ENCODE assay signal across 18 cellular contexts in the genomic region with DNA sequence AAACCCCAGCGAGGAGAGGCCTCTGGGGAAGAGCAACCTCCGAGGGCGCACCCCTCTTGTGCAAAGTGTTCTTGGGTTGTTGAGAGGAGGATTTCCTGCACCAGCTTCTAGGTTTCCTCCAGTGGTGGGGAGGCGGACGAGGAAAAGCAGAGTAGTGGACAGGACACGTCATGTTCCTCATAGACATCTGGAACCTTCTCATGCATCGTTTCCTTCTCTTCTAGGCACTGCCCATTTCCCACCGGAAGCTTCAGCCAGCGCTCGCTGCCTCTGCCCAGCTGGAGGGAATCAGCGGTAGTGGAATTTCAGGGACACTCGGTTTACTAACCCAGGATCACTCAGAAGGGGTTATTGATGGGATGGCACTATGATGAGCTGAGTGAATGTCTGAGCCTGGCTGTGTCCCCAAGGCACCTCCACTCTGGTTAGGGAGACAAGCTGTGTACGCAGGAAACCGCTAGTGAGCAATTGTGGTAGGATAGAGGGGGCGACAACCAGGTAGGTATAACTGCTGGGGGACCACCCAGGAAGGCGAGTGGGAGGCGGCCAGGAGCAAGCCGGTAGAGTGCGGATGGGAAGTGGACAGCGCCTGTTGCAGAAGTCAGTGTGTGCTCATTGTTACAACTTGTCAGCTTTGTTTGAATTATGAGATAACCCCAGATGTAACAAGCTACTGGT. TPM values are rescaled to one million over a fixed set of nuclear protein-coding genes. Genes with fewer than 3 reads are reported as not detected.
A peak's percentile ranks its signal among the peaks of the same experiment; 100 is the strongest.
DNase-seq lines count a peak whose midpoint lies in the region; ATAC-seq and TF ChIP-seq lines count a peak whose summit lies in the region.
"Had no signal": no experiment of that assay in that cellular context is flagged by ENCODE, and none has a peak within 500 bp of the region (broad histone marks: within the 10 kb centered on the region; RNA-seq: fewer than 3 reads in every experiment).

No MANE protein-coding gene starts in this region.

- H3K9me3 ChIP-seq in HUES64 (ENCODE audit: insufficient read depth, low read depth, low read length) (no peaks in the 10 kb centered on the region), liver (ENCODE audit: control insufficient read depth in 4 of 4, low read length in 3 of 4) (no peaks in the 10 kb centered on the region), tibial artery (no peaks in the 10 kb centered on the region)
- H3K9me3 ChIP-seq: A549 had no signal

- peaks cover 28% of the 10 kb centered on the region for H3K4me1 Mint-ChIP-seq in endothelial cell (ENCODE audit: unreplicated experiment)

- WGBS in HUES64, result 89% methylated on average over 20 of the region's 20 CpGs
- 34% methylated on average over 20 of the region's 20 CpGs for WGBS in liver

- no peak overlapping the region for H3K9ac ChIP-seq in HUES64 (ENCODE audit: low read depth, low read length)
- H3K9ac ChIP-seq in liver (ENCODE audit: low read depth in 1 of 2, low read length in 2 of 2), result peak overlapping the region; percentile 87 to 97

- DNase-seq in endothelial cell (ENCODE audit: low spot score) (peak; percentile 30), tibial artery (no peak), NCI-H1092 treated with DMSO at 0.1 percent for 48 hours (lab: John Stamatoyannopoulos, UW) (no peak)
- DNase-seq: HCEC 1CT, IMR-90, NCI-H1417 treated with DMSO at 0.1 percent for 48 hours, NCI-H2029, NCI-H510A treated with DMSO at 0.1 percent for 48 hours, SHP77 treated with DMSO at 0.1 percent for 48 hours had no signal

- H3K4me3 Mint-ChIP-seq in endothelial cell (ENCODE audit: unreplicated experiment), result peak overlapping the region; percentile 66

- H3K27me3 ChIP-seq in HUES64 (ENCODE audit: insufficient read depth, low read length) (peaks cover 19% of the 10 kb centered on the region), liver (ENCODE audit: control insufficient read depth in 4 of 4, insufficient read depth in 4 of 4, low read length in 3 of 4) (no peaks in the 10 kb centered on the region), tibial artery (no peaks in the 10 kb centered on the region)

- intact Hi-C loops in tibial artery (cut with DNase I; ENCODE audit: low total_unique reads), result loop anchor here (10.0 kb wide), 2 partner anchors 270 to 380 kb away; a partner anchor contains a TSS

- no peak for TF ChIP-seq CTCF in endothelial cell (IDR thresholded peaks at IDR 0.05; ENCODE audit: unreplicated experiment)
- no peak for TF ChIP-seq CTCF in liver (IDR thresholded peaks at IDR 0.05; ENCODE audit: low read depth, low read length, missing input control)
- no peak for TF ChIP-seq CTCF in tibial artery (IDR thresholded peaks at IDR 0.05)

- ATAC-seq in HG02610 (IDR thresholded peaks at IDR 0.05; ENCODE audit: unreplicated experiment), result no peak
- no peak for ATAC-seq in HG03521 (IDR thresholded peaks at IDR 0.05; ENCODE audit: unreplicated experiment)
- ATAC-seq: A549, GM12878 had no signal

- H3K27me3 Mint-ChIP-seq in endothelial cell (ENCODE audit: unreplicated experiment), result peaks cover 6% of the 10 kb centered on the region

- H3K9me3 Mint-ChIP-seq in endothelial cell (ENCODE audit: unreplicated experiment), result no peaks in the 10 kb centered on the region

- H3K36me3 ChIP-seq in HUES64 (ENCODE audit: insufficient read depth, low read length) (no peaks in the 10 kb centered on the region), liver (ENCODE audit: control insufficient read depth in 4 of 4, insufficient read depth in 3 of 4, low read depth in 1 of 4, low read length in 3 of 4) (peaks cover 0 to 16% (median 7%) of the 10 kb centered on the region in 4 donors), tibial artery (no peaks in the 10 kb centered on the region)

- H3K4me1 ChIP-seq in HUES64 (ENCODE audit: insufficient read depth, low read length), result peaks cover 14% of the 10 kb centered on the region
- peaks cover 3 to 34% (median 14%) of the 10 kb centered on the region in 4 donors for H3K4me1 ChIP-seq in liver (ENCODE audit: control insufficient read depth in 4 of 4, insufficient read depth in 4 of 4, low read length in 3 of 4)
- peaks cover 0 to 28% (median 15%) of the 10 kb centered on the region in 4 donors for H3K4me1 ChIP-seq in tibial artery
- H3K4me1 ChIP-seq: A549 had no signal

- H3K27ac ChIP-seq in HUES64 (ENCODE audit: low read depth, low read length) (no peak overlapping the region), liver (ENCODE audit: low read depth in 1 of 2, low read length in 2 of 2) (peak overlapping the region; percentile 92), tibial artery (peak overlapping the region; percentile 74 to 89)
- H3K27ac ChIP-seq: A549 had no signal

- peak overlapping the region; percentile 85 for H3K27ac Mint-ChIP-seq in endothelial cell (ENCODE audit: unreplicated experiment)
- H3K27ac Mint-ChIP-seq: CD14-positive monocyte had no signal

- peak in 1 of 2 donors; percentile 21 for TF ChIP-seq RAD21 in liver (IDR thresholded peaks at IDR 0.05)

- peaks cover 6% of the 10 kb centered on the region for H3K36me3 Mint-ChIP-seq in endothelial cell (ENCODE audit: low read depth, unreplicated experiment)
- H3K36me3 Mint-ChIP-seq: CD14-positive monocyte had no signal

- H3K4me3 ChIP-seq in HUES64 (ENCODE audit: low read length) (peak overlapping the region; percentile 64; the same call in 1 of the 2 replicates), liver (ENCODE audit: low read depth in 1 of 3, low read length in 3 of 3) (peak overlapping the region; percentile 80 to 90 (median 84)), tibial artery (no peak overlapping the region)
- H3K4me3 ChIP-seq: A549, GM12878 had no signal

TF ChIP-seq in liver, 16 proteins besides CTCF, POLR2A, EP300 and RAD21:
- TF ChIP-seq FOXA1 (IDR thresholded peaks at IDR 0.05) (no peak), JUND (IDR thresholded peaks at IDR 0.05) (no peak), TAF1 (conservative IDR thresholded peaks at IDR 0.05) (peak; percentile 57), YY1 (IDR thresholded peaks at IDR 0.05) (no peak)
- TF ChIP-seq, protein P1, sequence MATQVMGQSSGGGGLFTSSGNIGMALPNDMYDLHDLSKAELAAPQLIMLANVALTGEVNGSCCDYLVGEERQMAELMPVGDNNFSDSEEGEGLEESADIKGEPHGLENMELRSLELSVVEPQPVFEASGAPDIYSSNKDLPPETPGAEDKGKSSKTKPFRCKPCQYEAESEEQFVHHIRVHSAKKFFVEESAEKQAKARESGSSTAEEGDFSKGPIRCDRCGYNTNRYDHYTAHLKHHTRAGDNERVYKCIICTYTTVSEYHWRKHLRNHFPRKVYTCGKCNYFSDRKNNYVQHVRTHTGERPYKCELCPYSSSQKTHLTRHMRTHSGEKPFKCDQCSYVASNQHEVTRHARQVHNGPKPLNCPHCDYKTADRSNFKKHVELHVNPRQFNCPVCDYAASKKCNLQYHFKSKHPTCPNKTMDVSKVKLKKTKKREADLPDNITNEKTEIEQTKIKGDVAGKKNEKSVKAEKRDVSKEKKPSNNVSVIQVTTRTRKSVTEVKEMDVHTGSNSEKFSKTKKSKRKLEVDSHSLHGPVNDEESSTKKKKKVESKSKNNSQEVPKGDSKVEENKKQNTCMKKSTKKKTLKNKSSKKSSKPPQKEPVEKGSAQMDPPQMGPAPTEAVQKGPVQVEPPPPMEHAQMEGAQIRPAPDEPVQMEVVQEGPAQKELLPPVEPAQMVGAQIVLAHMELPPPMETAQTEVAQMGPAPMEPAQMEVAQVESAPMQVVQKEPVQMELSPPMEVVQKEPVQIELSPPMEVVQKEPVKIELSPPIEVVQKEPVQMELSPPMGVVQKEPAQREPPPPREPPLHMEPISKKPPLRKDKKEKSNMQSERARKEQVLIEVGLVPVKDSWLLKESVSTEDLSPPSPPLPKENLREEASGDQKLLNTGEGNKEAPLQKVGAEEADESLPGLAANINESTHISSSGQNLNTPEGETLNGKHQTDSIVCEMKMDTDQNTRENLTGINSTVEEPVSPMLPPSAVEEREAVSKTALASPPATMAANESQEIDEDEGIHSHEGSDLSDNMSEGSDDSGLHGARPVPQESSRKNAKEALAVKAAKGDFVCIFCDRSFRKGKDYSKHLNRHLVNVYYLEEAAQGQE (IDR thresholded peaks at IDR 0.05), result peak; percentile 75

RNA-seq across cellular contexts. Expression of a gene that starts 1.0 kb away (rescaled TPM):
- 2.0 TPM for polyA plus RNA-seq in HUES64 (2013, experiment 1 of 2)
- polyA plus RNA-seq in HUES64 (2013, experiment 2 of 2), result 2.4 TPM
- total RNA-seq in endothelial cell (ENCODE audit: unreplicated experiment), result 15.9 TPM
- 1,000 to 10,000 TPM; 2,357 to 2,949 TPM for total RNA-seq in liver
- polyA plus RNA-seq in liver, result 100 to 1,000 TPM; 431 to 570 TPM
- total RNA-seq: G401, LHCN-M2 had no signal
- polyA plus RNA-seq: GM12878, IMR-90 had no signal

Comparison
In these comparisons a context has a peak if more than half of its experiments do, and no peak if none do; other contexts are left out.
1. H3K4me3 ChIP-seq: peak in HUES64 (single experiment) and liver (3 of 3); none in tibial artery (0 of 2).
2. RNA of a gene that starts 1.0 kb away (total RNA-seq): 2,357 to 2,949 TPM in liver; 15.9 TPM in endothelial cell (single experiment); every median in the first group is over 100 times any median in the second.